Comparison of ENCODE assay signal across 8 cellular contexts in the genomic region with DNA sequence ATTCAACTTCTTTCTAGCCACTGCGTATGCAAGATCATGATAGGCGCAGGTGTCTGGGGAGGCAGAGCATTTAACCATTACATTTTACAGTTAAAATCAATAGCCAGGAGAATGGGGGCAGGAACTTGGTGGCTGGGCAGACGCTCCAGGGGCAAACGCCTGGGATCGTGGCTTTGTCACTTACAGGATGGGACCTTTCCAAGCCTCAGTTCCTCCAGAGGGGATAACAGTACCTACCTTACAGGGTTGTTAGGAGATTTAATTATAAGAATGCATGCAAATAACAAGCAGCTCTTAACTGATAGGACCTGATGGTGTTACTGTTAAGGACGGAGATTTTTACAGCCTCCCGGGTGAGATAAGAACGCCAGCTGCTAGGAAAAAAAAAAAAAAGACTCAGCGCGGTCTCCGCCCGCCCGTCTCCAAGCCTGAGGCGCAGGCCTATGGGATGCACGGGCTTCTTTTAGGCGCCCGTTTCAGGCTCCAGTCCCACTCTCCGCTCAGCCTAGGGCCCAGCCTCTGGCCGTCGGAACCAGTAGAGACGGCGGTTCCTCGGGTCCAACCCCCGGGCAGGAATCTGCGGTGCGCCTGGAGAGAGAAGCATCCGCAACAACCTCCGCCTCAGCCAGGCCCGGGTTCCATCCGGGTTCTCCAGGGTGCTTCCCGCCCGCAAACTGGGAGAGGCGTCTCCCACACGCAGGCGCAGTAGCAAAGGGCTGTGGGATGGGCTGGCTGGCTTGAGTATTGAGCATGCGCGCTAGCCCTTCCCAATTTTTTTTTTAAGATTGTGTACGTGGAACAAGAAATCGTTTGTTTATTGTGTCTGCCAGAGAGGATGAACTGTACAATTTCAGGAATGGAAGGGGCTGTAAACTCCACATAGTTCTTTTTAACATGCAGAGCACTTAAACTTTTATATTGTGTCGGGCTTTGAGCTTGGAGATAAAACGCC. TPM values are rescaled to one million over a fixed set of nuclear protein-coding genes. Genes with fewer than 3 reads are reported as not detected.
DNase-seq lines count a peak whose midpoint lies in the region; ATAC-seq, FAIRE-seq and TF ChIP-seq lines count a peak whose summit lies in the region.

TSS of gene FAM200C (minus strand) at position 653 of the 952 bp plus-strand sequence. CDS start 4,564 bp downstream, outside the sequence.

- peak within 1 kb of the TSS; percentile 78 for H2AFZ ChIP-seq in astrocyte (ENCODE audit: low read depth, low read length)

- no peaks in the 10 kb centered on the region for H3K27me3 Mint-ChIP-seq in astrocyte (ENCODE audit: low read depth, unreplicated experiment)

- ATAC-seq in HG02973 (IDR thresholded peaks at IDR 0.05; ENCODE audit: unreplicated experiment) (peak; percentile 79), aorta (ENCODE audit: low FRiP score) (peak; percentile 96)

- FAIRE-seq in GM18507 (lab: Jason Lieb, UNC) (peak; percentile 96), astrocyte (lab: Jason Lieb, UNC) (peak; percentile 23)

- H4K20me1 ChIP-seq in astrocyte (ENCODE audit: insufficient read depth, low read length): no peaks in the 10 kb centered on the region

- peak within 1 kb of the TSS; percentile 96 for H3K27ac ChIP-seq in astrocyte (ENCODE audit: low read depth, low read length)
- peak within 1 kb of the TSS; percentile 94 for H3K27ac ChIP-seq in rectal smooth muscle tissue (ENCODE audit: low read depth, low read length)
- H3K27ac ChIP-seq in aorta (ENCODE audit: low read depth in 1 of 2, low read length in 2 of 2): peak within 1 kb of the TSS; percentile 38 to 96

- H3K9me3 ChIP-seq in astrocyte (ENCODE audit: insufficient read depth, low read depth, low read length) (no peaks in the 10 kb centered on the region), aorta (ENCODE audit: control insufficient read depth, low read length) (no peaks in the 10 kb centered on the region)

- 0% methylated on average over 41 of the region's 41 CpGs for WGBS in aorta, 2 donors

- no peak for TF ChIP-seq CTCF in astrocyte (IDR thresholded peaks at IDR 0.05; ENCODE audit: insufficient read depth, low read depth, low read length)

- H3K4me3 Mint-ChIP-seq in astrocyte (ENCODE audit: unreplicated experiment): peak within 1 kb of the TSS; percentile 91

- H3K4me1 Mint-ChIP-seq in astrocyte (ENCODE audit: low read depth, unreplicated experiment): peaks cover 2% of the 10 kb centered on the region

- peaks cover 2% of the 10 kb centered on the region for H3K36me3 Mint-ChIP-seq in astrocyte (ENCODE audit: low read depth, unreplicated experiment)

- peak within 1 kb of the TSS; percentile 88 for H3K4me3 ChIP-seq in astrocyte (ENCODE audit: insufficient read depth, low read depth, low read length)
- peak within 1 kb of the TSS; percentile 88 for H3K4me3 ChIP-seq in rectal smooth muscle tissue (ENCODE audit: low read length)
- peak within 1 kb of the TSS; percentile 55 to 95 for H3K4me3 ChIP-seq in aorta (ENCODE audit: low read length in 2 of 2)

- H3K79me2 ChIP-seq in astrocyte (ENCODE audit: insufficient read depth, low read length): peaks cover 35% of the 10 kb centered on the region

- H3K9ac ChIP-seq in astrocyte (ENCODE audit: low read length) (peak within 1 kb of the TSS; percentile 96), rectal smooth muscle tissue (ENCODE audit: low read length) (peak within 1 kb of the TSS; percentile 92)

- peaks cover 21% of the 10 kb centered on the region for H3K36me3 ChIP-seq in astrocyte (ENCODE audit: insufficient read depth, low read length)
- H3K36me3 ChIP-seq in rectal smooth muscle tissue (ENCODE audit: control insufficient read depth, insufficient read depth, low read length): peaks cover 14% of the 10 kb centered on the region
- H3K36me3 ChIP-seq in aorta (ENCODE audit: control insufficient read depth in 1 of 2, insufficient read depth in 2 of 2, low read length in 1 of 2): peaks cover 5 to 6% of the 10 kb centered on the region in 2 donors

- DNase-seq in GM18507 (ENCODE audit: extremely low spot score, insufficient read length, low read depth): peak; percentile 87
- DNase-seq in NCI-H187 treated with DMSO at 0.1 percent for 48 hours (lab: John Stamatoyannopoulos, UW): peak; percentile 84
- peak; percentile 28 to 78 (median 46) for DNase-seq in T-helper 2 cell
- peak; percentile 82 for DNase-seq in astrocyte (ENCODE audit: low read depth)
- DNase-seq in hepatic stellate cell (ENCODE audit: low spot score): peak; percentile 97
- DNase-seq in aorta: peak; percentile 96

- peak within 1 kb of the TSS; percentile 96 for H3K27ac Mint-ChIP-seq in astrocyte (ENCODE audit: unreplicated experiment)

- peaks cover 2% of the 10 kb centered on the region for H3K4me1 ChIP-seq in astrocyte (ENCODE audit: insufficient read depth, low read length)
- H3K4me1 ChIP-seq in rectal smooth muscle tissue (ENCODE audit: control insufficient read depth, insufficient read depth, low read length): no peaks in the 10 kb centered on the region
- peaks cover 2 to 3% of the 10 kb centered on the region in 2 donors for H3K4me1 ChIP-seq in aorta (ENCODE audit: control insufficient read depth in 1 of 2, insufficient read depth in 2 of 2, low read length in 2 of 2)

- H3K4me2 ChIP-seq in astrocyte (ENCODE audit: low read length): peak within 1 kb of the TSS; percentile 90

- no peaks in the 10 kb centered on the region for H3K27me3 ChIP-seq in astrocyte (ENCODE audit: insufficient read depth, low read length)
- H3K27me3 ChIP-seq in rectal smooth muscle tissue (ENCODE audit: control insufficient read depth, insufficient read depth, low read length): no peaks in the 10 kb centered on the region
- H3K27me3 ChIP-seq in aorta (ENCODE audit: control insufficient read depth in 1 of 2, insufficient read depth in 2 of 2, low read length in 1 of 2): no peaks in the 10 kb centered on the region

- no peaks in the 10 kb centered on the region for H3K9me3 Mint-ChIP-seq in astrocyte (ENCODE audit: unreplicated experiment)

- intact Hi-C loops in aorta (cut with DNase I): loop anchor here (5.0 kb wide), 2 partner anchors 37 to 377 kb away; no protein-coding TSS in a partner anchor

RNA-seq across cellular contexts. Expression of gene FAM200C, which starts in this region (rescaled TPM):
- total RNA-seq in astrocyte (1.7 and 2.1 TPM in 2 replicates), aorta (1 to 10 TPM; 4.9 to 8.2 TPM)
- 1 to 10 TPM; 3.5 to 6.4 TPM for polyA plus RNA-seq in aorta

Comparison
In these comparisons a context has a peak if more than half of its experiments do, and no peak if none do; other contexts are left out.
1. Peak in every context shown above with its lines: DNase-seq, ATAC-seq, H3K4me3 ChIP-seq and H3K27ac ChIP-seq.
2. DNase-seq: peak in every context shown above with its lines; median percentile 97 in hepatic stellate cell; 96 in aorta; 87 in GM18507; 84 in NCI-H187 treated with DMSO at 0.1 percent for 48 hours; 82 in astrocyte; 46 in T-helper 2 cell.